1 cellular context compared by ENCODE assay signal in the genomic region with DNA sequence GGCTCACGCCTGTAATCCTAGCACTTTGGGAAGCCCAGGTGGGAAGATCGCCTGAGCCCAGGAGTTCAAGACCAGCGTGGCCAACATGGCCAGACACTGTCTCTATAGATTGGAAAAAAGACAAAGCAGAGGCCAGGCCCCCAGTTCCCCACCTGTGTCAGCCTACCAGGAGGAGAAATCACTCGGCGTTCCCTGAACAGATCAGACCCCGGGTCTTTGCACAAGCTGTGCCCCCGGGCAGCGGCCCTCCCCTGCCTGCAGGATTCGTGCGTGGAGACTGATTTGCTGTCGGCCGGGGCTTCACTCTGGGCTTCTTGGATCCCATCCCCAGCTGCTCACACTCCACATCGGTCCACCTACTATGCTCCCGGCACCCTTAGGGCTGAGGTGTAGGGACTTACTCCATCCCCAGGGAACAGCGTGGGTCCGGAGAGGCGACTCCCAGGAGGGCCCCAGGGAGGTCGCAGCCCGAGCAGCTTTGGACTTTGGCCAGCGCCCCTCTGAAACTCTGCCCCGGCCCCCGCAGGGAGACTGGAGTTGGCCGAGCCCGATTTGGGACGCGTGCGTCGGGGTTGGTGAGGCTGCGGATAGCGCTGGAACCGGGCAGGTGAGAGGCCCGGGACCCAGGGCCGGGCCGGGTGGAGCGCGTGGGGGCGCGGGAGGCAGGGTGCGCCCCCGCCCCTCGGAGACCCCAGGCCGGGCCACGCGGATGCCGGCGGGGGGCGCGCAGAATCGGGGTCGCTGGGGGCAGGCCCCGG.
TF ChIP-seq lines count a peak whose summit lies in the region.

No MANE protein-coding gene starts in this region.

TF ChIP-seq in A549, 52 proteins besides CTCF, POLR2A, EP300 and RAD21 (continued from another document):
- TF ChIP-seq MAZ (IDR thresholded peaks at IDR 0.05; ENCODE audit: borderline replicate concordance, low read depth, low read length) (no peak), TP53 (CRISPR knock-in tag; IDR thresholded peaks at IDR 0.05) (no peak), ZSCAN20 (CRISPR knock-in tag; IDR thresholded peaks at IDR 0.05) (no peak), CHD4 (IDR thresholded peaks at IDR 0.05; ENCODE audit: borderline replicate concordance) (no peak), HOXA7 (CRISPR knock-in tag; IDR thresholded peaks at IDR 0.05) (no peak), CBX2 (IDR thresholded peaks at IDR 0.05; ENCODE audit: borderline replicate concordance, low read depth) (no peak), CHD2 (IDR thresholded peaks at IDR 0.05; ENCODE audit: low read length, partially characterized antibody) (no peak), POLR2AphosphoS2 (conservative IDR thresholded peaks at IDR 0.05; ENCODE audit: low read length) (no peak), RFX5 (IDR thresholded peaks at IDR 0.05) (no peak), RNF2 (IDR thresholded peaks at IDR 0.05; ENCODE audit: borderline replicate concordance, low read depth) (no peak), NR3C1 (IDR thresholded peaks at IDR 0.05) (no peak)
